Comparison of ENCODE assay signal across 1 cellular context in genomic region chr10:71971311-71971731, GRCh38.
TF ChIP-seq lines count a peak whose summit lies in the region.

No MANE protein-coding gene starts in this region.

TF ChIP-seq in GM12878, 131 proteins besides CTCF, POLR2A, EP300 and RAD21:
- TF ChIP-seq CBX3 (IDR thresholded peaks at IDR 0.05; ENCODE audit: borderline replicate concordance, low read depth) (no peak), HDAC2 (IDR thresholded peaks at IDR 0.05) (no peak), PML (IDR thresholded peaks at IDR 0.05; ENCODE audit: low read length) (no peak), ZNF622 (IDR thresholded peaks at IDR 0.05) (no peak), KLF5 (IDR thresholded peaks at IDR 0.05; ENCODE audit: partially characterized antibody) (no peak), ESRRA (IDR thresholded peaks at IDR 0.05; ENCODE audit: low read length) (no peak), SIX5 (IDR thresholded peaks at IDR 0.05; ENCODE audit: low read depth, low read length, severe bottlenecking) (no peak), ZBED1 (IDR thresholded peaks at IDR 0.05; ENCODE audit: borderline replicate concordance) (no peak)
